Comparison of ENCODE assay signal across 1 cellular context in genomic region chr15:63073497-63074172, GRCh38.
TF ChIP-seq lines count a peak whose summit lies in the region.

No MANE protein-coding gene starts in this region.

TF ChIP-seq in K562, 482 proteins besides CTCF, POLR2A, EP300 and RAD21 (continues in another document):
- TF ChIP-seq MTA2 (IDR thresholded peaks at IDR 0.05; ENCODE audit: low read depth): no peak
- no peak for TF ChIP-seq ZNF778 (CRISPR knock-in tag; IDR thresholded peaks at IDR 0.05)
- TF ChIP-seq PHB2 (IDR thresholded peaks at IDR 0.05; ENCODE audit: low read depth): no peak
- TF ChIP-seq ZKSCAN3 (CRISPR knock-in tag; IDR thresholded peaks at IDR 0.05): no peak
- no peak for TF ChIP-seq XRCC4 (IDR thresholded peaks at IDR 0.05; ENCODE audit: extremely low read depth, insufficient read depth, insufficient read length)
- TF ChIP-seq, protein P1, sequence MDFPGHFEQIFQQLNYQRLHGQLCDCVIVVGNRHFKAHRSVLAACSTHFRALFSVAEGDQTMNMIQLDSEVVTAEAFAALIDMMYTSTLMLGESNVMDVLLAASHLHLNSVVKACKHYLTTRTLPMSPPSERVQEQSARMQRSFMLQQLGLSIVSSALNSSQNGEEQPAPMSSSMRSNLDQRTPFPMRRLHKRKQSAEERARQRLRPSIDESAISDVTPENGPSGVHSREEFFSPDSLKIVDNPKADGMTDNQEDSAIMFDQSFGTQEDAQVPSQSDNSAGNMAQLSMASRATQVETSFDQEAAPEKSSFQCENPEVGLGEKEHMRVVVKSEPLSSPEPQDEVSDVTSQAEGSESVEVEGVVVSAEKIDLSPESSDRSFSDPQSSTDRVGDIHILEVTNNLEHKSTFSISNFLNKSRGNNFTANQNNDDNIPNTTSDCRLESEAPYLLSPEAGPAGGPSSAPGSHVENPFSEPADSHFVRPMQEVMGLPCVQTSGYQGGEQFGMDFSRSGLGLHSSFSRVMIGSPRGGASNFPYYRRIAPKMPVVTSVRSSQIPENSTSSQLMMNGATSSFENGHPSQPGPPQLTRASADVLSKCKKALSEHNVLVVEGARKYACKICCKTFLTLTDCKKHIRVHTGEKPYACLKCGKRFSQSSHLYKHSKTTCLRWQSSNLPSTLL (IDR thresholded peaks at IDR 0.05): no peak
- TF ChIP-seq HSF4 (CRISPR knock-in tag; IDR thresholded peaks at IDR 0.05; ENCODE audit: borderline replicate concordance): no peak
- TF ChIP-seq TRIM25 (IDR thresholded peaks at IDR 0.05; ENCODE audit: borderline replicate concordance): no peak
- TF ChIP-seq FOXM1 (IDR thresholded peaks at IDR 0.05; ENCODE audit: low read depth): 0 out of 2 replicates have a peak, but pooled peaks have one; percentile 14
- TF ChIP-seq FOXM1 (CRISPR knock-in tag; IDR thresholded peaks at IDR 0.05; ENCODE audit: low read depth): no peak
- no peak for TF ChIP-seq RBM34 (IDR thresholded peaks at IDR 0.05; ENCODE audit: borderline replicate concordance, insufficient read depth, low read length)
- no peak for TF ChIP-seq ATF3 (IDR thresholded peaks at IDR 0.05)
- no peak for TF ChIP-seq ATF3 (CRISPR knock-in tag; conservative IDR thresholded peaks at IDR 0.05)
- TF ChIP-seq, protein P2, sequence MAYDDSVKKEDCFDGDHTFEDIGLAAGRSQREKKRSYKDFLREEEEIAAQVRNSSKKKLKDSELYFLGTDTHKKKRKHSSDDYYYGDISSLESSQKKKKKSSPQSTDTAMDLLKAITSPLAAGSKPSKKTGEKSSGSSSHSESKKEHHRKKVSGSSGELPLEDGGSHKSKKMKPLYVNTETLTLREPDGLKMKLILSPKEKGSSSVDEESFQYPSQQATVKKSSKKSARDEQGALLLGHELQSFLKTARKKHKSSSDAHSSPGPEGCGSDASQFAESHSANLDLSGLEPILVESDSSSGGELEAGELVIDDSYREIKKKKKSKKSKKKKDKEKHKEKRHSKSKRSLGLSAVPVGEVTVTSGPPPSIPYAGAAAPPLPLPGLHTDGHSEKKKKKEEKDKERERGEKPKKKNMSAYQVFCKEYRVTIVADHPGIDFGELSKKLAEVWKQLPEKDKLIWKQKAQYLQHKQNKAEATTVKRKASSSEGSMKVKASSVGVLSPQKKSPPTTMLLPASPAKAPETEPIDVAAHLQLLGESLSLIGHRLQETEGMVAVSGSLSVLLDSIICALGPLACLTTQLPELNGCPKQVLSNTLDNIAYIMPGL (CRISPR knock-in tag; IDR thresholded peaks at IDR 0.05): no peak
- TF ChIP-seq KLF16 (IDR thresholded peaks at IDR 0.05): no peak
- TF ChIP-seq NCOA4 (IDR thresholded peaks at IDR 0.05; ENCODE audit: partially characterized antibody): no peak
- no peak for TF ChIP-seq MED1 (CRISPR knock-in tag; IDR thresholded peaks at IDR 0.05; ENCODE audit: borderline replicate concordance)
- TF ChIP-seq ZFP91 (CRISPR knock-in tag; IDR thresholded peaks at IDR 0.05): no peak
- TF ChIP-seq FOSL1 (tag; conservative IDR thresholded peaks at IDR 0.05): 0 out of 2 replicates have a peak, but pooled peaks have one; percentile 19
- TF ChIP-seq MAZ (CRISPR knock-in tag; conservative IDR thresholded peaks at IDR 0.05 in 1 of 2, IDR thresholded peaks at IDR 0.05 in 1 of 2): no peak
- no peak for TF ChIP-seq BRCA1 (IDR thresholded peaks at IDR 0.05)
- no peak for TF ChIP-seq BRCA1 (CRISPR knock-in tag; IDR thresholded peaks at IDR 0.05)
- TF ChIP-seq RBM25 (IDR thresholded peaks at IDR 0.05; ENCODE audit: low read depth, low read length, severe bottlenecking): no peak
- TF ChIP-seq, protein P3, sequence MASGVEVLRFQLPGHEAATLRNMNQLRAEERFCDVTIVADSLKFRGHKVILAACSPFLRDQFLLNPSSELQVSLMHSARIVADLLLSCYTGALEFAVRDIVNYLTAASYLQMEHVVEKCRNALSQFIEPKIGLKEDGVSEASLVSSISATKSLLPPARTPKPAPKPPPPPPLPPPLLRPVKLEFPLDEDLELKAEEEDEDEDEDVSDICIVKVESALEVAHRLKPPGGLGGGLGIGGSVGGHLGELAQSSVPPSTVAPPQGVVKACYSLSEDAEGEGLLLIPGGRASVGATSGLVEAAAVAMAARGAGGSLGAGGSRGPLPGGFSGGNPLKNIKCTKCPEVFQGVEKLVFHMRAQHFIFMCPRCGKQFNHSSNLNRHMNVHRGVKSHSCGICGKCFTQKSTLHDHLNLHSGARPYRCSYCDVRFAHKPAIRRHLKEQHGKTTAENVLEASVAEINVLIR (CRISPR knock-in tag; IDR thresholded peaks at IDR 0.05): no peak
- no peak for TF ChIP-seq ZNF174 (CRISPR knock-in tag; IDR thresholded peaks at IDR 0.05)
- TF ChIP-seq MBD1 (CRISPR knock-in tag; IDR thresholded peaks at IDR 0.05): no peak
- TF ChIP-seq, protein P4, sequence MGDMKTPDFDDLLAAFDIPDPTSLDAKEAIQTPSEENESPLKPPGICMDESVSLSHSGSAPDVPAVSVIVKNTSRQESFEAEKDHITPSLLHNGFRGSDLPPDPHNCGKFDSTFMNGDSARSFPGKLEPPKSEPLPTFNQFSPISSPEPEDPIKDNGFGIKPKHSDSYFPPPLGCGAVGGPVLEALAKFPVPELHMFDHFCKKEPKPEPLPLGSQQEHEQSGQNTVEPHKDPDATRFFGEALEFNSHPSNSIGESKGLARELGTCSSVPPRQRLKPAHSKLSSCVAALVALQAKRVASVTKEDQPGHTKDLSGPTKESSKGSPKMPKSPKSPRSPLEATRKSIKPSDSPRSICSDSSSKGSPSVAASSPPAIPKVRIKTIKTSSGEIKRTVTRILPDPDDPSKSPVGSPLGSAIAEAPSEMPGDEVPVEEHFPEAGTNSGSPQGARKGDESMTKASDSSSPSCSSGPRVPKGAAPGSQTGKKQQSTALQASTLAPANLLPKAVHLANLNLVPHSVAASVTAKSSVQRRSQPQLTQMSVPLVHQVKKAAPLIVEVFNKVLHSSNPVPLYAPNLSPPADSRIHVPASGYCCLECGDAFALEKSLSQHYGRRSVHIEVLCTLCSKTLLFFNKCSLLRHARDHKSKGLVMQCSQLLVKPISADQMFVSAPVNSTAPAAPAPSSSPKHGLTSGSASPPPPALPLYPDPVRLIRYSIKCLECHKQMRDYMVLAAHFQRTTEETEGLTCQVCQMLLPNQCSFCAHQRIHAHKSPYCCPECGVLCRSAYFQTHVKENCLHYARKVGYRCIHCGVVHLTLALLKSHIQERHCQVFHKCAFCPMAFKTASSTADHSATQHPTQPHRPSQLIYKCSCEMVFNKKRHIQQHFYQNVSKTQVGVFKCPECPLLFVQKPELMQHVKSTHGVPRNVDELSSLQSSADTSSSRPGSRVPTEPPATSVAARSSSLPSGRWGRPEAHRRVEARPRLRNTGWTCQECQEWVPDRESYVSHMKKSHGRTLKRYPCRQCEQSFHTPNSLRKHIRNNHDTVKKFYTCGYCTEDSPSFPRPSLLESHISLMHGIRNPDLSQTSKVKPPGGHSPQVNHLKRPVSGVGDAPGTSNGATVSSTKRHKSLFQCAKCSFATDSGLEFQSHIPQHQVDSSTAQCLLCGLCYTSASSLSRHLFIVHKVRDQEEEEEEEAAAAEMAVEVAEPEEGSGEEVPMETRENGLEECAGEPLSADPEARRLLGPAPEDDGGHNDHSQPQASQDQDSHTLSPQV (IDR thresholded peaks at IDR 0.05): 0 out of 2 replicates have a peak, but pooled peaks have one; percentile 20
- peak; percentile 71; the same call in 1 of the 2 replicates for TF ChIP-seq L3MBTL2 (IDR thresholded peaks at IDR 0.05)
- TF ChIP-seq ZMIZ1 (IDR thresholded peaks at IDR 0.05; ENCODE audit: low read depth in 2 of 2, low read length in 2 of 2): no peak
- TF ChIP-seq MCM5 (IDR thresholded peaks at IDR 0.05; ENCODE audit: low read depth): no peak
- TF ChIP-seq RHOXF2B (CRISPR knock-in tag; conservative IDR thresholded peaks at IDR 0.05): no peak
- TF ChIP-seq MNT (conservative IDR thresholded peaks at IDR 0.05): no peak
